12 cellular contexts compared by ENCODE assay signal in the genomic region with DNA sequence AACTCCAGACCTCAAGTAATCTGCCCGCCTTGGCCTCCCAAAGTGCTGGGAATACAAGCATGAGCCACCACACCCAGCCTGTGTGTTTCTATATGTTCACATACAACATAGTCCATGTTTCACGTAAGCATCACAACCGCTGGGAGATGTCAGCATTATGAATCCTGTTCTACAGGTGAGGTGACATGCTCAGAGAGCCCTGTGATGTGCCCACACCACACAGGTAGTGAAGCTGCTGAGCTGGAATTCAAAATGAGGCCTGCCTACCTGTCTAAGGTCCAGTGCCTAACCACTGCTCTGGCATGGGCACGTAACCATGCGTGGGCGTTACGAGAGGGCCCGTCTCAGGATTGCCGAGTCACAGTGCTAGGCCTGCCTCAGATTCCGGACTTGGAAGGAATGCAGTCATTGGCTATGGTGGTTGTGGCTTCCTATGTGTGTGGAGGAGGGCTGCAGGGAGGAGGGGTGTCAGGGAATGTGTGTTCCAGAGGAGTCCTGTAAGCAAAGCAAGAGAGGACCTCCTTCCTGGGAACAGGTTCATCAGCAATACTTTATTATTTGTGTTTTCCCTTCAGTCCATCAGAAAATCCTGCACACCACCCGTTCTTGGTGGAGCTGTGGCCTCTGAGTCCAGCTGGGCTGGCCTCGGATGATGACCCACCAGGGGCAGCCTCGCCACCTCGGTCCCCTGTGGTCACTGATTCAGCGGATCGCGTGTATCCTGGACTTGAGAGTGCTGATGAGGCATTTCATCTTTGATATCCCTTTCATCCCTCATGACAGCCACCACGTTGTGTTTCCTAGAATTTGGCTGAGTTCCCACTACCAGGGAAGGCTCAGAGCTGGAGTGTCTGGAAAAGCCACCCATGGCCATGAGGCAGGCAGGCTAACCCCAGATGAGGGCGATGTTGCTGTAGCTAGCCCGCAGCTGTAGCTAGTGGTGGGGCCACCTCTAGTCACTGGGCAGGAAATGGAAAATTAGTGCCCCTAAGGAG. TPM values are rescaled to one million over a fixed set of nuclear protein-coding genes. Genes with fewer than 3 reads are reported as not detected.
DNase-seq lines count a peak whose midpoint lies in the region; ATAC-seq and TF ChIP-seq lines count a peak whose summit lies in the region.
"Had no signal": no experiment of that assay in that cellular context is flagged by ENCODE, and none has a peak within 500 bp of the region (broad histone marks: within the 10 kb centered on the region; RNA-seq: fewer than 3 reads in every experiment).

No MANE protein-coding gene starts in this region.

- H3K9ac ChIP-seq in HCT116 (ENCODE audit: low read length) = peak overlapping the region; percentile 48

- H2AFZ ChIP-seq in ACC112 (ENCODE audit: low read length, unreplicated experiment) = no peak overlapping the region
- no peak overlapping the region for H2AFZ ChIP-seq in HCT116 (ENCODE audit: low read depth, low read length, poor library complexity, severe bottlenecking)

- intact Hi-C loops in HCT116 (cut with micrococcal nuclease) (loop anchor here (1.0 kb wide), 1 partner anchor 30 kb away; no protein-coding TSS in a partner anchor), lower lobe of right lung (cut with DNase I) (no loop called here)

- H3K36me3 ChIP-seq in ACC112 (ENCODE audit: insufficient read depth, low read length) (peaks cover 21% of the 10 kb centered on the region), HCT116 (ENCODE audit: control insufficient read depth in 1 of 2, insufficient read depth in 2 of 2, low read length in 2 of 2) (peaks cover 0 to 17% of the 10 kb centered on the region in 2 experiments; a peak in 2 of 4 replicates), lower lobe of right lung (no peaks in the 10 kb centered on the region), gastroesophageal sphincter (no peaks in the 10 kb centered on the region)

- H3K4me3 ChIP-seq in ACC112 (ENCODE audit: low read depth, low read length) = no peak overlapping the region
- H3K4me3 ChIP-seq in HCT116 (replicated peaks in 1 of 2; ENCODE audit: low read depth in 1 of 2, low read length in 2 of 2) = peak overlapping the region in 1 of 2 experiments; percentile 13; a peak in 2 of 4 replicates
- no peak overlapping the region for H3K4me3 ChIP-seq in lower lobe of right lung
- H3K4me3 ChIP-seq in gastroesophageal sphincter = no peak overlapping the region

- ATAC-seq in HCT116 (peak; percentile 73), lower lobe of right lung (peak; percentile 54 to 62), gastroesophageal sphincter (no peak)

- no peaks in the 10 kb centered on the region for H3K9me3 ChIP-seq in HCT116 (ENCODE audit: control insufficient read depth in 1 of 2, insufficient read depth in 1 of 2, low read depth in 1 of 2, low read length in 2 of 2)
- H3K9me3 ChIP-seq in lower lobe of right lung = no peaks in the 10 kb centered on the region
- no peaks in the 10 kb centered on the region for H3K9me3 ChIP-seq in gastroesophageal sphincter

- WGBS in gastroesophageal sphincter (ENCODE audit: low coverage in 1 of 2), 2 donors = 83 to 86% methylated on average over 4 to 6 of the region's 20 CpGs

- H3K9me2 ChIP-seq in HCT116 (ENCODE audit: insufficient read depth) = no peaks in the 10 kb centered on the region

- TF ChIP-seq CTCF in HCT116 (IDR thresholded peaks at IDR 0.05 in 2 of 3, conservative IDR thresholded peaks at IDR 0.05 in 1 of 3; ENCODE audit: borderline replicate concordance in 1 of 3, insufficient read depth in 1 of 3, low read depth in 2 of 3, low read length in 2 of 3) (peak in 1 of 3 experiments; percentile 18; a peak in 1 of 6 replicates), lower lobe of right lung (IDR thresholded peaks at IDR 0.05) (no peak), gastroesophageal sphincter (IDR thresholded peaks at IDR 0.05) (no peak)

- BruUV-seq in HCT116 (replicated peaks; lab: Mats Ljungman, UMichigan) = no TSS peak

- POLR2A ChIA-PET in HCT116 (lab: Charles Lee) = no interaction called here

- H3K79me2 ChIP-seq in ACC112 (ENCODE audit: control insufficient read depth, insufficient read depth, low read length, unreplicated experiment) = peaks cover 41% of the 10 kb centered on the region
- H3K79me2 ChIP-seq in HCT116 (ENCODE audit: insufficient read depth, low read length) = peaks cover 64% of the 10 kb centered on the region

- peak; percentile 54 for DNase-seq in HCT116 (ENCODE audit: low read depth, low spot score)
- peak; percentile 82 for DNase-seq in amniotic epithelial cell (ENCODE audit: low read depth)
- DNase-seq in lower lobe of right lung = peak; percentile 68
- DNase-seq in stimulated activated CD4-positive, alpha-beta T cell treated with anti-CD3 and anti-CD28 coated beads, Interleukin-4, amount 100 ng/mL, for 1 hour = no peak
- no peak for DNase-seq in GOT3 (lab: John Stamatoyannopoulos, UW)
- DNase-seq in NCI-H2081 treated with DMSO at 0.1 percent for 48 hours (lab: John Stamatoyannopoulos, UW) = no peak
- DNase-seq: activated CD4-positive, CD25-positive, alpha-beta regulatory T cell; activated naive CD8-positive, alpha-beta T cell treated with anti-CD3 and anti-CD28 coated beads, Interleukin-2, amount 10 ng/mL, durations not matched to agents 7 days and 5 days; foreskin fibroblast; NCI-H774 had no signal

- CTCF ChIA-PET in HCT116 (lab: Charles Lee) = interaction anchor here (1.0 to 1.8 kb wide), 3 partner anchors 10 to 174 kb away, joined by 3 to 13 read pairs (median 6); no protein-coding TSS in a partner anchor

- 0 out of 2 replicates have a peak, but pooled peaks cover 3% of the 10 kb centered on the region for H4K20me1 ChIP-seq in HCT116 (ENCODE audit: insufficient read depth)

- no peak for TF ChIP-seq POLR2A in HCT116 (IDR thresholded peaks at IDR 0.05; ENCODE audit: borderline replicate concordance, extremely low read depth, insufficient read depth, insufficient read length)
- no peak for TF ChIP-seq POLR2A in gastroesophageal sphincter (IDR thresholded peaks at IDR 0.05)

- TF ChIP-seq RAD21 in HCT116 (IDR thresholded peaks at IDR 0.05; ENCODE audit: low read depth) = no peak

- peak overlapping the region; percentile 48 for H3K27ac ChIP-seq in ACC112 (ENCODE audit: low read depth, low read length)
- peak overlapping the region; percentile 74 for H3K27ac ChIP-seq in HCT116 (ENCODE audit: low read depth, low read length)
- H3K27ac ChIP-seq in lower lobe of right lung = peak overlapping the region; percentile 31
- H3K27ac ChIP-seq in gastroesophageal sphincter = no peak overlapping the region

- RAD21 ChIA-PET in HCT116 (lab: Charles Lee; ENCODE audit: low non-redundant PET in 1 of 2, low total read pairs in 2 of 2, uncharacterized antibody in 2 of 2, unreplicated experiment in 2 of 2) = no interaction called here

- peak overlapping the region; percentile 62 for H3K4me2 ChIP-seq in HCT116 (ENCODE audit: low read length)

- no peak for TF ChIP-seq EP300 in gastroesophageal sphincter (IDR thresholded peaks at IDR 0.05)

- H3K27me3 ChIP-seq in ACC112 (ENCODE audit: insufficient read depth, low read length) = no peaks in the 10 kb centered on the region
- H3K27me3 ChIP-seq in HCT116 (ENCODE audit: insufficient read depth, low read length) = no peaks in the 10 kb centered on the region
- H3K27me3 ChIP-seq in lower lobe of right lung (ENCODE audit: low read depth) = no peaks in the 10 kb centered on the region
- no peaks in the 10 kb centered on the region for H3K27me3 ChIP-seq in gastroesophageal sphincter

- peaks cover 22% of the 10 kb centered on the region for H3K4me1 ChIP-seq in ACC112 (ENCODE audit: control insufficient read depth, insufficient read depth, low read length, unreplicated experiment)
- peaks cover 62 to 71% of the 10 kb centered on the region in 2 experiments for H3K4me1 ChIP-seq in HCT116 (ENCODE audit: control insufficient read depth in 1 of 2, insufficient read depth in 2 of 2, low read length in 2 of 2)
- peaks cover 77% of the 10 kb centered on the region for H3K4me1 ChIP-seq in lower lobe of right lung
- peaks cover 0 to 17% (median 3%) of the 10 kb centered on the region in 3 donors for H3K4me1 ChIP-seq in gastroesophageal sphincter

TF ChIP-seq in HCT116, 20 proteins besides CTCF, POLR2A, EP300 and RAD21:
- TF ChIP-seq EGR1 (IDR thresholded peaks at IDR 0.05; ENCODE audit: low read depth) (peak; percentile 98), TCF7L2 (IDR thresholded peaks at IDR 0.05; ENCODE audit: borderline replicate concordance, extremely low read depth, insufficient read depth, insufficient read length) (no peak), YY1 (IDR thresholded peaks at IDR 0.05; ENCODE audit: extremely low read depth, insufficient replicate concordance, low read depth, low read length) (peak; percentile 25), JUND (IDR thresholded peaks at IDR 0.05) (no peak)
- TF ChIP-seq, protein P1, sequence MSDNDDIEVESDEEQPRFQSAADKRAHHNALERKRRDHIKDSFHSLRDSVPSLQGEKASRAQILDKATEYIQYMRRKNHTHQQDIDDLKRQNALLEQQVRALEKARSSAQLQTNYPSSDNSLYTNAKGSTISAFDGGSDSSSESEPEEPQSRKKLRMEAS (IDR thresholded peaks at IDR 0.05) = peak; percentile 56; the same call in 1 of the 2 replicates

RNA-seq across cellular contexts. Expression of a gene that starts 31.1 kb away (rescaled TPM):
- total RNA-seq in HCT116 (2021; ENCODE audit: unreplicated experiment) (42.5 TPM), lower lobe of right lung (86.7 TPM), gastroesophageal sphincter (1 to 10 TPM in 3 of 4 donors, under 1 TPM in 1; 0.82 to 6.1 (median 2.1) TPM)
- polyA plus RNA-seq in HCT116 (2012) = 53.6 and 66.0 TPM in 2 replicates

Comparison
In these comparisons a context has a peak if more than half of its experiments do, and no peak if none do; other contexts are left out.
1. H3K27ac ChIP-seq: peak in ACC112 (single experiment), HCT116 (single experiment) and lower lobe of right lung (single experiment); none in gastroesophageal sphincter (0 of 4).
2. DNase-seq: peak in HCT116 (single experiment), amniotic epithelial cell (single experiment) and lower lobe of right lung (single experiment); none in stimulated activated CD4-positive, alpha-beta T cell treated with anti-CD3 and anti-CD28 coated beads, Interleukin-4, amount 100 ng/mL, for 1 hour (single experiment), GOT3 (single experiment) and NCI-H2081 treated with DMSO at 0.1 percent for 48 hours (single experiment).